In genomic region chr2:133674433-133675331, GRCh38 we compare ENCODE assay signal across 9 cellular contexts.
A peak's percentile ranks its signal among the peaks of the same experiment; 100 is the strongest.
DNase-seq lines count a peak whose midpoint lies in the region; ATAC-seq and TF ChIP-seq lines count a peak whose summit lies in the region.
"Had no signal": no experiment of that assay in that cellular context is flagged by ENCODE, and none has a peak within 500 bp of the region (broad histone marks: within the 10 kb centered on the region; RNA-seq: fewer than 3 reads in every experiment).

No MANE protein-coding gene starts in this region.

- no peaks in the 10 kb centered on the region for H3K9me3 Mint-ChIP-seq in Caco-2 (ENCODE audit: unreplicated experiment)

- H3K9me3 ChIP-seq in Caco-2 (no peaks in the 10 kb centered on the region), duodenal mucosa (ENCODE audit: control insufficient read depth in 1 of 2, low read length in 2 of 2) (no peaks in the 10 kb centered on the region), lower lobe of right lung (no peaks in the 10 kb centered on the region), transverse colon (no peaks in the 10 kb centered on the region)

- 9 to 10% methylated on average over 8 to 21 of the region's 21 CpGs for WGBS in transverse colon (ENCODE audit: low coverage in 1 of 2), 2 donors

- H3K27ac Mint-ChIP-seq in Caco-2 (ENCODE audit: unreplicated experiment): peak overlapping the region; percentile 2
- H3K27ac Mint-ChIP-seq: activated naive CD8-positive, alpha-beta T cell had no signal

- TF ChIP-seq EP300 in transverse colon (IDR thresholded peaks at IDR 0.05; ENCODE audit: low read depth): no peak

- H3K36me3 Mint-ChIP-seq in Caco-2 (ENCODE audit: insufficient read depth, unreplicated experiment): no peaks in the 10 kb centered on the region
- H3K36me3 Mint-ChIP-seq: activated naive CD8-positive, alpha-beta T cell had no signal

- H3K4me1 ChIP-seq in Caco-2 (0 out of 2 replicates have a peak, but pooled peaks cover 5% of the 10 kb centered on the region), duodenal mucosa (ENCODE audit: control insufficient read depth in 1 of 2, insufficient read depth in 2 of 2, low read length in 2 of 2) (peaks cover 5 to 7% of the 10 kb centered on the region in 2 donors), lower lobe of right lung (peaks cover 25% of the 10 kb centered on the region), transverse colon (peaks cover 0 to 22% (median 9%) of the 10 kb centered on the region in 4 donors)

- CTCF ChIA-PET in Caco-2 (lab: Charles Lee): no interaction called here

- intact Hi-C loops in Caco-2 (cut with micrococcal nuclease; ENCODE audit: unreplicated experiment): loop anchor here (1.0 kb wide), 1 partner anchor 10 kb away; no protein-coding TSS in a partner anchor
- intact Hi-C loops in lower lobe of right lung (cut with DNase I): no loop called here
- intact Hi-C loops in transverse colon (cut with DNase I; ENCODE audit: low total_unique reads): no loop called here

- H3K4me3 ChIP-seq in Caco-2 (ENCODE audit: low read depth, low read length): peak overlapping the region; percentile 5; the same call in 1 of the 2 replicates
- peak overlapping the region; percentile 23 to 32 for H3K4me3 ChIP-seq in duodenal mucosa (ENCODE audit: low read depth in 1 of 2, low read length in 2 of 2)
- peak overlapping the region; percentile 37 for H3K4me3 ChIP-seq in lower lobe of right lung
- peak overlapping the region in 3 of 4 donors; percentile 7 to 22 (median 8) for H3K4me3 ChIP-seq in transverse colon

- peak; percentile 76 to 80 for ATAC-seq in lower lobe of right lung
- no peak for ATAC-seq in GM19035 (IDR thresholded peaks at IDR 0.05; ENCODE audit: unreplicated experiment)

- H3K27ac ChIP-seq in duodenal mucosa (ENCODE audit: low read depth, low read length) (no peak overlapping the region), lower lobe of right lung (peak overlapping the region; percentile 47), transverse colon (no peak overlapping the region)

- BruUV-seq in Caco-2 (replicated peaks; lab: Mats Ljungman, UMichigan): no TSS peak

- TF ChIP-seq CTCF in Caco-2 (IDR thresholded peaks at IDR 0.05; ENCODE audit: insufficient read depth in 1 of 2, low read depth in 1 of 2, low read length in 1 of 2, severe bottlenecking in 1 of 2, unreplicated experiment in 1 of 2) (no peak), lower lobe of right lung (IDR thresholded peaks at IDR 0.05) (no peak), transverse colon (IDR thresholded peaks at IDR 0.05) (no peak), GM13977 (IDR thresholded peaks at IDR 0.05; ENCODE audit: extremely low read depth, insufficient read depth, missing control alignments) (no peak)

- DNase-seq in Caco-2 (peak in 1 of 2 experiments; percentile 20), NCI-H2171 treated with DMSO at 0.1 percent for 48 hours (lab: John Stamatoyannopoulos, UW) (peak; percentile 60), lower lobe of right lung (peak; percentile 59), transverse colon (peak; percentile 18), GM13977 (ENCODE audit: low spot score) (no peak), mesenteric fat pad (ENCODE audit: low spot score) (no peak)

- peaks cover 15% of the 10 kb centered on the region for H3K4me1 Mint-ChIP-seq in Caco-2 (ENCODE audit: low read depth, unreplicated experiment)

- POLR2A ChIA-PET in Caco-2 (lab: Charles Lee): no interaction called here

- no peak overlapping the region for H3K9ac ChIP-seq in duodenal mucosa (ENCODE audit: low read depth in 1 of 2, low read length in 2 of 2)

- H3K36me3 ChIP-seq in Caco-2 (ENCODE audit: control insufficient read depth, insufficient read depth, low read length): no peaks in the 10 kb centered on the region
- H3K36me3 ChIP-seq in duodenal mucosa (ENCODE audit: control insufficient read depth in 1 of 2, insufficient read depth in 2 of 2, low read length in 2 of 2): no peaks in the 10 kb centered on the region
- no peaks in the 10 kb centered on the region for H3K36me3 ChIP-seq in lower lobe of right lung
- H3K36me3 ChIP-seq in transverse colon: no peaks in the 10 kb centered on the region

- in situ Hi-C loops in transverse colon (cut with MboI; ENCODE audit: low pct_ligation_motif_present in 1 of 4, low pct_unique_long_range_greater_than_20kb in 1 of 4, low sequenced_read_pairs in 3 of 4) (no loop called here), GM13977 (cut with MboI; ENCODE audit: low pct_unique_long_range_greater_than_20kb, low sequenced_read_pairs, unreplicated experiment) (no loop called here)

- H3K4me3 Mint-ChIP-seq in Caco-2 (ENCODE audit: unreplicated experiment): peak overlapping the region; percentile 67
- H3K4me3 Mint-ChIP-seq: activated naive CD8-positive, alpha-beta T cell had no signal

- no peak for TF ChIP-seq POLR2A in transverse colon (IDR thresholded peaks at IDR 0.05)

- H3K27me3 ChIP-seq in Caco-2 (replicated peaks; ENCODE audit: control insufficient read depth, insufficient read depth, low read length) (no peaks in the 10 kb centered on the region), duodenal mucosa (ENCODE audit: control insufficient read depth in 1 of 2, insufficient read depth in 2 of 2, low read length in 2 of 2) (no peaks in the 10 kb centered on the region), lower lobe of right lung (ENCODE audit: low read depth) (no peaks in the 10 kb centered on the region), transverse colon (peaks cover 3% of the 10 kb centered on the region)

- H3K27me3 Mint-ChIP-seq in Caco-2 (ENCODE audit: insufficient read depth, unreplicated experiment): no peaks in the 10 kb centered on the region

Comparison
In these comparisons a context has a peak if more than half of its experiments do, and no peak if none do; other contexts are left out.
1. DNase-seq: peak in NCI-H2171 treated with DMSO at 0.1 percent for 48 hours (single experiment), lower lobe of right lung (single experiment) and transverse colon (single experiment); none in GM13977 (single experiment) and mesenteric fat pad (single experiment).
2. Peak in every context shown above with its lines, with median percentiles within 50 percentile points of each other: H3K4me3 ChIP-seq.